14 cellular contexts compared by ENCODE assay signal in genomic region chr6:10531942-10532341, GRCh38. TPM values are rescaled to one million over a fixed set of nuclear protein-coding genes. Genes with fewer than 3 reads are reported as not detected.
DNase-seq lines count a peak whose midpoint lies in the region; ATAC-seq lines count a peak whose summit lies in the region.
"Had no signal": no experiment of that assay in that cellular context is flagged by ENCODE, and none has a peak within 500 bp of the region (broad histone marks: within the 10 kb centered on the region; RNA-seq: fewer than 3 reads in every experiment).

No MANE protein-coding gene starts in this region.

- peaks cover 19 to 71% (median 49%) of the 10 kb centered on the region in 4 donors for H3K4me1 Mint-ChIP-seq in CD4-positive, CD25-positive, alpha-beta regulatory T cell
- peaks cover 48% of the 10 kb centered on the region for H3K4me1 Mint-ChIP-seq in memory B cell

- H3K4me3 ChIP-seq in CD4-positive, CD25-positive, alpha-beta regulatory T cell (ENCODE audit: low read depth, low read length), result peak overlapping the region; percentile 72
- H3K4me3 ChIP-seq in GM08714 (ENCODE audit: low read length), result peak overlapping the region; percentile 59; the same call in 1 of the 2 replicates
- H3K4me3 ChIP-seq: skin epidermis had no signal

- H3K27me3 ChIP-seq in CD4-positive, CD25-positive, alpha-beta regulatory T cell (ENCODE audit: control insufficient read depth, insufficient read depth, low read length), result no peaks in the 10 kb centered on the region

- peaks cover 35% of the 10 kb centered on the region for H3K4me1 ChIP-seq in CD4-positive, CD25-positive, alpha-beta regulatory T cell (ENCODE audit: control insufficient read depth, insufficient read depth, low read length, poor library complexity, severe bottlenecking)

- no peak for DNase-seq in CD4-positive, CD25-positive, alpha-beta regulatory T cell
- DNase-seq in UCSD-AML1 (lab: John Stamatoyannopoulos, UW; ENCODE audit: unreplicated experiment), result peak; percentile 35
- DNase-seq in memory B cell (ENCODE audit: low spot score in 2 of 2), result no peak
- DNase-seq in activated gamma-delta T cell (lab: John Stamatoyannopoulos, UW), result no peak
- no peak for DNase-seq in 8988T
- DNase-seq in NCI-H1092 treated with DMSO at 0.1 percent for 48 hours (lab: John Stamatoyannopoulos, UW), result no peak
- DNase-seq: activated CD8-positive, alpha-beta memory T cell treated with anti-CD3 and anti-CD28 coated beads for 24 hours; DMS153; NCI-H524; SK-N-SH had no signal

- no peaks in the 10 kb centered on the region for H3K27me3 Mint-ChIP-seq in CD4-positive, CD25-positive, alpha-beta regulatory T cell
- H3K27me3 Mint-ChIP-seq in memory B cell, result no peaks in the 10 kb centered on the region

- peaks cover 4% of the 10 kb centered on the region for H3K36me3 Mint-ChIP-seq in CD4-positive, CD25-positive, alpha-beta regulatory T cell
- no peaks in the 10 kb centered on the region for H3K36me3 Mint-ChIP-seq in memory B cell

- ATAC-seq in CD4-positive, CD25-positive, alpha-beta regulatory T cell (ENCODE audit: low read depth in 2 of 2), result no peak
- ATAC-seq in memory B cell (ENCODE audit: low read depth) (no peak), HG03159 (IDR thresholded peaks at IDR 0.05; ENCODE audit: unreplicated experiment) (no peak)

- no peaks in the 10 kb centered on the region for H3K9me3 Mint-ChIP-seq in CD4-positive, CD25-positive, alpha-beta regulatory T cell
- H3K9me3 Mint-ChIP-seq in memory B cell, result no peaks in the 10 kb centered on the region

- H3K27ac Mint-ChIP-seq in CD4-positive, CD25-positive, alpha-beta regulatory T cell, result peak overlapping the region in 2 of 3 donors; percentile 41 to 47
- peak overlapping the region; percentile 94 for H3K27ac Mint-ChIP-seq in memory B cell

- H3K36me3 ChIP-seq in CD4-positive, CD25-positive, alpha-beta regulatory T cell (ENCODE audit: control insufficient read depth, insufficient read depth, low read length), result no peaks in the 10 kb centered on the region

- no peaks in the 10 kb centered on the region for H3K9me3 ChIP-seq in CD4-positive, CD25-positive, alpha-beta regulatory T cell (ENCODE audit: control insufficient read depth in 2 of 2, low read length in 2 of 2)
- H3K9me3 ChIP-seq: SK-N-SH had no signal

- no peak overlapping the region for H3K27ac ChIP-seq in CD4-positive, CD25-positive, alpha-beta regulatory T cell (ENCODE audit: insufficient read depth, low read length, poor library complexity, severe bottlenecking)
- H3K27ac ChIP-seq: HL-60 had no signal

- H3K4me3 Mint-ChIP-seq in CD4-positive, CD25-positive, alpha-beta regulatory T cell, result peak overlapping the region; percentile 79 to 93 (median 86)
- peak overlapping the region; percentile 86 for H3K4me3 Mint-ChIP-seq in memory B cell

RNA-seq across cellular contexts. Expression of gene GCNT2, which starts 10.8 kb away (rescaled TPM):
- 6.9 TPM for total RNA-seq in CD4-positive, CD25-positive, alpha-beta regulatory T cell
- 1 to 10 TPM in 3 of 4 donors, under 1 TPM in 1; 0.72 to 1.9 (median 1.3) TPM for polyA plus RNA-seq in CD4-positive, CD25-positive, alpha-beta regulatory T cell
